Comparison of ENCODE assay signal across 29 cellular contexts in the genomic region with DNA sequence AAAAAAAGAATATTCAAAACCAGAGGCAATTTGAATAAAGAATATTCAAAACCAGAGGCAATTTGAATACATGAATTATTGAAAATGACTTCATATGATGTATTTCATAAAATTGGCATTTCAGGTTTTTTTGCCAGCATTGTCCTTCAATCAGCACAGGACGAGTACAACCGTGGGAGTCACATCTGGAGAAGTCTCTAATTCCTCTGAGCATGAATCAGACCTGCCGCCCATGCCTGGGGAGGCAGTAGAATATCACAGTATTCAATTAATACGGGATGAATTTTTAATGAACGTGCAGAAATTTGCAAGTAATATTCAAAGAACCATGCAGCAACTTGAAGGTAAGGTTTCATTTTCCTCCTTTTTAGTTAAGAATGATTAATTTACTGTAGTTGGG. TPM values are rescaled to one million over a fixed set of nuclear protein-coding genes. Genes with fewer than 3 reads are reported as not detected.
"Had no signal": no experiment of that assay in that cellular context is flagged by ENCODE, and none has a peak within 500 bp of the region (broad histone marks: within the 10 kb centered on the region; RNA-seq: fewer than 3 reads in every experiment).

No MANE protein-coding gene starts in this region.

- H3K4me2 ChIP-seq: neural progenitor cell, smooth muscle cell had no signal

- H3K4me3 ChIP-seq: left lung, lower lobe of right lung, neural progenitor cell, psoas muscle, right atrium auricular region, right lobe of liver, smooth muscle cell, stomach, testis, thyroid gland, transverse colon, upper lobe of left lung, vagina had no signal

- H3K4me1 Mint-ChIP-seq: immature natural killer cell; mesothelial cell of epicardium; naive B cell; natural killer cell; nephron progenitor cell; neural progenitor cell; stimulated activated naive B cell treated with anti-CD40 and anti-IgM and Interleukin-4, amounts not matched to agents 10 μg/mL and 1 μg/mL and 100 μg/mL, for 72 hours had no signal

- H3K36me3 Mint-ChIP-seq: natural killer cell, neural progenitor cell had no signal

- H3K27ac Mint-ChIP-seq: immature natural killer cell; mesothelial cell of epicardium; natural killer cell; nephron progenitor cell; neural progenitor cell; stimulated activated naive B cell treated with anti-CD40 and anti-IgM and Interleukin-4, amounts not matched to agents 10 μg/mL and 1 μg/mL and 100 μg/mL, for 72 hours had no signal

- H3K79me2 ChIP-seq: parathyroid adenoma had no signal

- H3K4me1 ChIP-seq: left lung, lower lobe of right lung, neural progenitor cell, parathyroid adenoma, psoas muscle, right atrium auricular region, right lobe of liver, stomach, testis, thyroid gland, transverse colon, upper lobe of left lung, vagina had no signal

- H2AFZ ChIP-seq: neural progenitor cell, parathyroid adenoma had no signal

- H3K9me3 ChIP-seq: lower lobe of right lung, neutrophil, psoas muscle, right atrium auricular region, right lobe of liver, testis, thyroid gland, transverse colon, upper lobe of left lung, vagina had no signal

- H3K4me3 Mint-ChIP-seq: immature natural killer cell; mesothelial cell of epicardium; naive B cell; natural killer cell; nephron progenitor cell; neural progenitor cell; stimulated activated naive B cell treated with anti-CD40 and anti-IgM and Interleukin-4, amounts not matched to agents 10 μg/mL and 1 μg/mL and 100 μg/mL, for 72 hours had no signal

- H3K9ac ChIP-seq: neural progenitor cell, parathyroid adenoma had no signal

- DNase-seq: immature natural killer cell; kidney; left colon; left lung; lower lobe of right lung; mesendoderm; naive B cell; natural killer cell; nephron progenitor cell; occipital lobe; psoas muscle; right lobe of liver; stimulated activated CD4-positive, alpha-beta T cell treated with anti-CD3 and anti-CD28 coated beads, Interleukin-1b, Interleukin-23, amount 100 ng/mL, for 48 hours; stimulated activated CD4-positive, alpha-beta T cell treated with anti-CD3 and anti-CD28 coated beads, Interleukin-2, amount 100 ng/mL, for 48 hours; stimulated activated naive B cell treated with anti-CD40 and anti-IgM and Interleukin-4, amounts not matched to agents 10 μg/mL and 1 μg/mL and 100 μg/mL, for 72 hours; stimulated activated naive CD8-positive, alpha-beta T cell treated with anti-CD3 and anti-CD28 coated beads, Interleukin-15, Interleukin-2, amounts not matched to agents 100 U/mL and 50 U/mL, for 24 hours; stomach; testis; thyroid gland; transverse colon; upper lobe of left lung had no signal

- H3K27me3 ChIP-seq: left lung, neutrophil, right atrium auricular region, right lobe of liver, stomach, testis, thyroid gland, transverse colon, upper lobe of left lung, vagina had no signal

- H3K9me3 Mint-ChIP-seq: immature natural killer cell, natural killer cell, neural progenitor cell had no signal

- H3K27ac ChIP-seq: left lung, lower lobe of right lung, neural progenitor cell, neutrophil, parathyroid adenoma, psoas muscle, right atrium auricular region, right lobe of liver, stomach, testis, thyroid gland, transverse colon, upper lobe of left lung, vagina had no signal

- H3K36me3 ChIP-seq: left lung, lower lobe of right lung, neural progenitor cell, neutrophil, right atrium auricular region, right lobe of liver, stomach, thyroid gland, transverse colon, upper lobe of left lung, vagina had no signal

RNA-seq across cellular contexts. Expression of a gene that starts 18.9 kb away (rescaled TPM):
- total RNA-seq: posterior vena cava, vagina had no signal
